1 cellular context compared by ENCODE assay signal in the genomic region with DNA sequence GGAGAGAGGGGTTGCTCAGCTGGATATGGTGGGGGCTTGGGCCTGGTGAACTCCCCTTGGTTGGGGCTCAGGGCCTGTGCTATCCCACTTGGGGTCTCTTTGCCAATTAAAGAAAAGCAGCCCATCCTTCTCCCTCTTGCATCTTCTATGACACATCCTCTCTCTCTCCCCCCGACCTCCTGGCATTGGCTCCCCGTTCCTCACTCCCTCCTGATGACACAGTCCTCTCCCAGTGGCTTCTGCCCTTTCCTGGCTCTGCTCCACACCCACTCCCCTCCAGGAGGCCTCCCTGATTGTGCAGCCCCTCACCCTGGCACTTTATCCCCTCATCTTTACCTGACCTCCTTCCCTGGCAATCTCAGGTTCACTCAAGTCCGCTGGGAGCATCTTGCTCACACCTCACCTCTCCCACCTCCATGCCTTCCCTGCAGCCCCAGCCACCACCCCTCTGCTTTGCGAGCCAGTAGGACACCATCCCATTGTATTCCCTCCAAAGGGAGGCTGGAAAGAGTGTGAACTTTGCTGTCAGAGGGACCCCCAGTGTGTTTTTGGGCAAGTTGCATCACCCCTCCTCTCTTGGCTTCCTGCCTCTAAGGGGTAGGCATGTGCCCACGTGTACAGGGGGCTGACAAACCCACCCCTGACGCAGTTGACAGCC.
TF ChIP-seq lines count a peak whose summit lies in the region.

No MANE protein-coding gene starts in this region.

TF ChIP-seq in IMR-90, 13 proteins besides CTCF, POLR2A, EP300 and RAD21:
- TF ChIP-seq CEBPB (IDR thresholded peaks at IDR 0.05; ENCODE audit: low read depth, low read length), result peak; percentile 45; the same call in 1 of the 2 replicates
- TF ChIP-seq MAZ (IDR thresholded peaks at IDR 0.05; ENCODE audit: borderline replicate concordance, low read depth, low read length), result 0 out of 2 replicates have a peak, but pooled peaks have one; percentile 14
- no peak for TF ChIP-seq MXI1 (IDR thresholded peaks at IDR 0.05; ENCODE audit: borderline replicate concordance, low read depth, low read length)
